Comparison of ENCODE assay signal across 8 cellular contexts in genomic region chr3:194949592-194949991, GRCh38.
"Had no signal": no experiment of that assay in that cellular context is flagged by ENCODE, and none has a peak within 500 bp of the region (broad histone marks: within the 10 kb centered on the region; RNA-seq: fewer than 3 reads in every experiment).

No MANE protein-coding gene starts in this region.

- H3K9me3 ChIP-seq: HAP-1 had no signal

- H3K36me3 ChIP-seq: HAP-1 had no signal

- ATAC-seq: HCT116, K562 had no signal

- DNase-seq: GM23248, GOT3, H7, IMR-90, KG1 had no signal

- H3K4me3 ChIP-seq: GM23248, HAP-1, K562 had no signal

- H3K9ac ChIP-seq: GM23248 had no signal

- H2AFZ ChIP-seq: GM23248 had no signal

- H3K27ac ChIP-seq: GM23248 had no signal

- H3K4me1 ChIP-seq: HAP-1 had no signal
